ENCODE assay signal across 9 cellular contexts in the genomic region with DNA sequence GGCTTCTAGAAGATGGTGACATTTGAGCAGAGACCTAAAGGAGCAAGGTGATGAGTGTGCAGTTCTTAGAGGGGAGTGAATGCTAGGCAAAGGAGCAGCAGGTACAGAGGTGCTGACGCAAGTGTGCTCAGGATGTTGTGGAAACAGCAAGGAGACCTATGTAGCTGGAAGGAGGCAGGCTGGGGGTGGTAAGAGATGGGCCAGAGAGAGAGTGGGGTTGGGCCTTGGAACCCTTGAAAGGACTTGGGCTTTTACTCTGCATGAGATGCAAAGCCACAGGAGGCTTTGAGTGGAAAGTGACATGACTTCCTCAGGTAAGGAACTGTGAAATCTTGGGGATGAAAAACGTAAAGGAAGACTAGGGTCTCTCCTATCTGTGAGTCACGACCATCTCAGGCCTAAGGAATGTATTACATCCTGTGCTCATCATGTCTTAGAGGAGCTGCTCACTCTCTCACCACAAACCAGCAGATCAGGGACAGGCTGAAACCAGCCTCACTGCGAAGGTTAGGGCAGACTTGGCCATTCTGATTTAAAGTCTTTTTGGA.
A peak's percentile ranks its signal among the peaks of the same experiment; 100 is the strongest.
DNase-seq lines count a peak whose midpoint lies in the region; ATAC-seq lines count a peak whose summit lies in the region.
"Had no signal": no experiment of that assay in that cellular context is flagged by ENCODE, and none has a peak within 500 bp of the region (broad histone marks: within the 10 kb centered on the region; RNA-seq: fewer than 3 reads in every experiment).

No MANE protein-coding gene starts in this region.

- peak overlapping the region in 3 of 8 donors; percentile 5 to 36 (median 26) for H3K4me3 Mint-ChIP-seq in CD4-positive, alpha-beta memory T cell
- H3K4me3 Mint-ChIP-seq in activated naive CD8-positive, alpha-beta T cell treated with anti-CD3 and anti-CD28 coated beads for 36 hours = peak overlapping the region; percentile 35

- intact Hi-C loops in CD4-positive, alpha-beta memory T cell (cut with micrococcal nuclease) = no loop called here

- H3K9me3 ChIP-seq in CD4-positive, alpha-beta memory T cell (ENCODE audit: control insufficient read depth in 1 of 2, low read length in 2 of 2) = no peaks in the 10 kb centered on the region

- peaks cover 0 to 2% (median 0%) of the 10 kb centered on the region in 8 donors for H3K9me3 Mint-ChIP-seq in CD4-positive, alpha-beta memory T cell
- H3K9me3 Mint-ChIP-seq in activated naive CD8-positive, alpha-beta T cell treated with anti-CD3 and anti-CD28 coated beads for 36 hours = peaks cover 14% of the 10 kb centered on the region

- H3K36me3 ChIP-seq in CD4-positive, alpha-beta memory T cell (ENCODE audit: insufficient read depth, low read length) = no peaks in the 10 kb centered on the region

- POLR2A ChIA-PET in CD4-positive, alpha-beta memory T cell (lab: Charles Lee; ENCODE audit: partially characterized antibody) = interaction anchor here (1.1 to 1.5 kb wide), 4 partner anchors 9 to 61 kb away, joined by 3 to 4 read pairs (median 3); no protein-coding TSS in a partner anchor

- H3K27ac ChIP-seq in CD4-positive, alpha-beta memory T cell (ENCODE audit: low read depth, low read length) = no peak overlapping the region

- H3K27me3 ChIP-seq in CD4-positive, alpha-beta memory T cell (ENCODE audit: insufficient read depth, low read length) = no peaks in the 10 kb centered on the region

- H3K4me1 Mint-ChIP-seq in CD4-positive, alpha-beta memory T cell = peaks cover 27 to 40% (median 33%) of the 10 kb centered on the region in 4 donors
- H3K4me1 Mint-ChIP-seq in activated naive CD8-positive, alpha-beta T cell treated with anti-CD3 and anti-CD28 coated beads for 36 hours = peaks cover 58% of the 10 kb centered on the region

- H3K36me3 Mint-ChIP-seq in CD4-positive, alpha-beta memory T cell = peaks cover 0 to 2% of the 10 kb centered on the region in 2 donors
- H3K36me3 Mint-ChIP-seq in activated naive CD8-positive, alpha-beta T cell treated with anti-CD3 and anti-CD28 coated beads for 36 hours = peaks cover 42% of the 10 kb centered on the region

- no peaks in the 10 kb centered on the region for H3K27me3 Mint-ChIP-seq in CD4-positive, alpha-beta memory T cell
- no peaks in the 10 kb centered on the region for H3K27me3 Mint-ChIP-seq in activated naive CD8-positive, alpha-beta T cell treated with anti-CD3 and anti-CD28 coated beads for 36 hours

- peak; percentile 35 for ATAC-seq in HG03442 (IDR thresholded peaks at IDR 0.05; ENCODE audit: unreplicated experiment)
- no peak for ATAC-seq in HG03196 (IDR thresholded peaks at IDR 0.05; ENCODE audit: unreplicated experiment)

- H3K27ac Mint-ChIP-seq in CD4-positive, alpha-beta memory T cell = peak overlapping the region; percentile 58 to 89 (median 74)
- peak overlapping the region; percentile 90 for H3K27ac Mint-ChIP-seq in activated naive CD8-positive, alpha-beta T cell treated with anti-CD3 and anti-CD28 coated beads for 36 hours

- peaks cover 35% of the 10 kb centered on the region for H3K4me1 ChIP-seq in CD4-positive, alpha-beta memory T cell (ENCODE audit: insufficient read depth, low read length)

- no peak overlapping the region for H3K4me3 ChIP-seq in CD4-positive, alpha-beta memory T cell (ENCODE audit: low read length in 2 of 2)

- CTCF ChIA-PET in CD4-positive, alpha-beta memory T cell (lab: Charles Lee; ENCODE audit: partially characterized antibody) = no interaction called here

- no peak for DNase-seq in CD4-positive, alpha-beta memory T cell
- peak; percentile 39 for DNase-seq in activated naive CD8-positive, alpha-beta T cell treated with anti-CD3 and anti-CD28 coated beads for 36 hours
- DNase-seq in kidney tubule cell (ENCODE audit: low spot score) = peak; percentile 98
- DNase-seq in NCI-H748 (lab: John Stamatoyannopoulos, UW; ENCODE audit: unreplicated experiment) = no peak
- DNase-seq in GDM1 (lab: John Stamatoyannopoulos, UW) = no peak
- DNase-seq in NCI-H524 treated with DMSO at 0.1 percent for 48 hours (lab: John Stamatoyannopoulos, UW) = no peak
- DNase-seq: NCI-H1092 had no signal

Comparison
In these comparisons a context has a peak if more than half of its experiments do, and no peak if none do; other contexts are left out.
1. DNase-seq: peak in activated naive CD8-positive, alpha-beta T cell treated with anti-CD3 and anti-CD28 coated beads for 36 hours (single experiment) and kidney tubule cell (single experiment); none in CD4-positive, alpha-beta memory T cell (0 of 5), NCI-H748 (single experiment), GDM1 (single experiment) and NCI-H524 treated with DMSO at 0.1 percent for 48 hours (single experiment).